ENCODE assay signal across 7 cellular contexts in the genomic region with DNA sequence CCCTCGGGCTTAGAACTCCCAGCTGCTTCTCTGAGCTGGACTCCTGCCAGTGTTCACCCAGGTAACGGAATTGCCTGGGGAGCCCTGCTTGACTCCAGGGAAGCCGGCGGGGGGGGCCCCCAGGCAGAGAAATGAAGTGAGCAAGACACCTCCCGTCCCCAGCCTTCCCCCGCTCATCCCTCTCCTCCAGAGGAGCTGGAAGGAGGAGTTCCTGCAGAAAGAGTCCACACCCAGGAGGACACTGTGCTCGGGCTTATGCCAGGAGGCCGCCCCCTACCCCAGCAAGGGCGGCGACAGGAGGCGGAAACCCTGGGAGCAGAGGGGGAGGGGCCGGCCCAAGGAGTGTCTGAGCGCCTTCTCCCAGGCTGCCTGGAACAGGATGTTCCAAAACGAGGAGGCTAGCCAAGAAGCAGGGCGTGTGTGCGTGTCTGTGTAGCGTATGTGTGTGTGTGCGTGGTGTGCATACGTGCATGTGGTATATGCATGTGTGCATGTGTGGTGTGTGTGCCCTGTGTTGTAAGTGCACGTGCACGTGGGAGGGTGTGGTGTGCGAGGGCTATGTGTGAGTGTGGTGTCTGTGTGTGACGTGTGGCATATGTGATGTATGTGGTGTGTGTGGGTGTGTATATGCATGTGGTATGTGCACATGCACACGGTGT.
A peak's percentile ranks its signal among the peaks of the same experiment; 100 is the strongest.
DNase-seq lines count a peak whose midpoint lies in the region; TF ChIP-seq lines count a peak whose summit lies in the region.

No MANE protein-coding gene starts in this region.

- H3K9me2 ChIP-seq in hepatocyte (replicated peaks; ENCODE audit: insufficient read depth), result no peaks in the 10 kb centered on the region

- H3K9me3 ChIP-seq in hepatocyte (ENCODE audit: low read depth), result no peaks in the 10 kb centered on the region
- H3K9me3 ChIP-seq in subcutaneous abdominal adipose tissue (ENCODE audit: control insufficient read depth in 5 of 5, low read length in 5 of 5), result no peaks in the 10 kb centered on the region

- intact Hi-C loops in activated T-helper 1 cell treated with anti-CD3 and anti-CD28 coated beads, Interleukin-12 subunit alpha, Interleukin-12 subunit beta, Interleukin-2, Interleukin-4 antibody, amounts not matched to agents 30 ng/mL and 10 ng/mL and 1 ng/mL, durations not matched to agents 14 hours and 24 hours and 36 hours (cut with micrococcal nuclease), result no loop called here

- peaks cover 2% of the 10 kb centered on the region for H3K27me3 Mint-ChIP-seq in activated T-helper 1 cell treated with anti-CD3 and anti-CD28 coated beads, Interleukin-12 subunit alpha, Interleukin-12 subunit beta, Interleukin-2, Interleukin-4 antibody, amounts not matched to agents 30 ng/mL and 10 ng/mL and 1 ng/mL, durations not matched to agents 14 hours and 24 hours and 36 hours (ENCODE audit: insufficient read depth)

- no peak for DNase-seq in activated T-helper 1 cell treated with anti-CD3 and anti-CD28 coated beads, Interleukin-12 subunit alpha, Interleukin-12 subunit beta, Interleukin-2, Interleukin-4 antibody, amounts not matched to agents 30 ng/mL and 10 ng/mL and 1 ng/mL, durations not matched to agents 14 hours and 24 hours and 36 hours (ENCODE audit: low spot score)
- DNase-seq in hepatocyte (ENCODE audit: low spot score) (peak; percentile 92), GDM1 (lab: John Stamatoyannopoulos, UW) (no peak), T1000 (lab: John Stamatoyannopoulos, UW) (no peak)
- no peak for DNase-seq in activated CD4-positive, CD25-positive, alpha-beta regulatory T cell treated with anti-CD3 and anti-CD28 coated beads, Interleukin-2, amount 50 U/mL, for 72 hours

- peak overlapping the region; percentile 65 for H3K4me2 ChIP-seq in hepatocyte

- no peaks in the 10 kb centered on the region for H3K36me3 Mint-ChIP-seq in activated T-helper 1 cell treated with anti-CD3 and anti-CD28 coated beads, Interleukin-12 subunit alpha, Interleukin-12 subunit beta, Interleukin-2, Interleukin-4 antibody, amounts not matched to agents 30 ng/mL and 10 ng/mL and 1 ng/mL, durations not matched to agents 14 hours and 24 hours and 36 hours (ENCODE audit: low read depth)

- H3K4me1 ChIP-seq in hepatocyte (ENCODE audit: insufficient read depth), result peaks cover 32% of the 10 kb centered on the region
- H3K4me1 ChIP-seq in subcutaneous abdominal adipose tissue (ENCODE audit: control insufficient read depth in 5 of 5, insufficient read depth in 5 of 5, low read length in 5 of 5), result peaks cover 6 to 19% (median 10%) of the 10 kb centered on the region in 5 donors

- peak overlapping the region; percentile 50 for H3K27ac Mint-ChIP-seq in activated T-helper 1 cell treated with anti-CD3 and anti-CD28 coated beads, Interleukin-12 subunit alpha, Interleukin-12 subunit beta, Interleukin-2, Interleukin-4 antibody, amounts not matched to agents 30 ng/mL and 10 ng/mL and 1 ng/mL, durations not matched to agents 14 hours and 24 hours and 36 hours

- H3K4me1 Mint-ChIP-seq in activated T-helper 1 cell treated with anti-CD3 and anti-CD28 coated beads, Interleukin-12 subunit alpha, Interleukin-12 subunit beta, Interleukin-2, Interleukin-4 antibody, amounts not matched to agents 30 ng/mL and 10 ng/mL and 1 ng/mL, durations not matched to agents 14 hours and 24 hours and 36 hours (ENCODE audit: low read depth), result peaks cover 11% of the 10 kb centered on the region

- H3K36me3 ChIP-seq in hepatocyte (replicated peaks; ENCODE audit: insufficient read depth, low read depth) (no peaks in the 10 kb centered on the region), subcutaneous abdominal adipose tissue (ENCODE audit: control insufficient read depth in 5 of 5, insufficient read depth in 5 of 5, low read length in 5 of 5) (no peaks in the 10 kb centered on the region)

- no peak for TF ChIP-seq CTCF in hepatocyte (IDR thresholded peaks at IDR 0.05; ENCODE audit: poor library complexity)

- TF ChIP-seq EP300 in Ishikawa (IDR thresholded peaks at IDR 0.05; ENCODE audit: borderline replicate concordance), result no peak

- no peak overlapping the region for H2AFZ ChIP-seq in hepatocyte

- H3K9ac ChIP-seq in subcutaneous abdominal adipose tissue (ENCODE audit: low read length in 5 of 5), result no peak overlapping the region

- H3K79me2 ChIP-seq in hepatocyte, result no peaks in the 10 kb centered on the region

- no peak; the same call in 1 of the 2 replicates for TF ChIP-seq RAD21 in Ishikawa (IDR thresholded peaks at IDR 0.05; ENCODE audit: low read depth)

- no peaks in the 10 kb centered on the region for H3K9me3 Mint-ChIP-seq in activated T-helper 1 cell treated with anti-CD3 and anti-CD28 coated beads, Interleukin-12 subunit alpha, Interleukin-12 subunit beta, Interleukin-2, Interleukin-4 antibody, amounts not matched to agents 30 ng/mL and 10 ng/mL and 1 ng/mL, durations not matched to agents 14 hours and 24 hours and 36 hours

- WGBS in hepatocyte (ENCODE audit: low lambda C conversion rate, missing lambda C conversion rate), result 38% methylated on average over 24 of the region's 24 CpGs

- H4K20me1 ChIP-seq in hepatocyte (ENCODE audit: insufficient read depth, poor library complexity, severe bottlenecking), result no peaks in the 10 kb centered on the region

- H3K27ac ChIP-seq in hepatocyte, result no peak overlapping the region
- no peak overlapping the region for H3K27ac ChIP-seq in subcutaneous abdominal adipose tissue (ENCODE audit: low read depth, low read length)

- H3K27me3 ChIP-seq in hepatocyte, result no peaks in the 10 kb centered on the region
- H3K27me3 ChIP-seq in subcutaneous abdominal adipose tissue (ENCODE audit: control insufficient read depth in 5 of 5, insufficient read depth in 4 of 5, low read length in 5 of 5), result no peaks in the 10 kb centered on the region

- H3K4me3 Mint-ChIP-seq in activated T-helper 1 cell treated with anti-CD3 and anti-CD28 coated beads, Interleukin-12 subunit alpha, Interleukin-12 subunit beta, Interleukin-2, Interleukin-4 antibody, amounts not matched to agents 30 ng/mL and 10 ng/mL and 1 ng/mL, durations not matched to agents 14 hours and 24 hours and 36 hours, result no peak overlapping the region

- no peak overlapping the region for H3K4me3 ChIP-seq in hepatocyte
- peak overlapping the region in 4 of 5 donors; percentile 8 to 67 (median 42) for H3K4me3 ChIP-seq in subcutaneous abdominal adipose tissue (ENCODE audit: low read depth in 1 of 5, low read length in 5 of 5)

TF ChIP-seq in Ishikawa, 13 proteins besides CTCF, POLR2A, EP300 and RAD21:
- TF ChIP-seq, protein P1, sequence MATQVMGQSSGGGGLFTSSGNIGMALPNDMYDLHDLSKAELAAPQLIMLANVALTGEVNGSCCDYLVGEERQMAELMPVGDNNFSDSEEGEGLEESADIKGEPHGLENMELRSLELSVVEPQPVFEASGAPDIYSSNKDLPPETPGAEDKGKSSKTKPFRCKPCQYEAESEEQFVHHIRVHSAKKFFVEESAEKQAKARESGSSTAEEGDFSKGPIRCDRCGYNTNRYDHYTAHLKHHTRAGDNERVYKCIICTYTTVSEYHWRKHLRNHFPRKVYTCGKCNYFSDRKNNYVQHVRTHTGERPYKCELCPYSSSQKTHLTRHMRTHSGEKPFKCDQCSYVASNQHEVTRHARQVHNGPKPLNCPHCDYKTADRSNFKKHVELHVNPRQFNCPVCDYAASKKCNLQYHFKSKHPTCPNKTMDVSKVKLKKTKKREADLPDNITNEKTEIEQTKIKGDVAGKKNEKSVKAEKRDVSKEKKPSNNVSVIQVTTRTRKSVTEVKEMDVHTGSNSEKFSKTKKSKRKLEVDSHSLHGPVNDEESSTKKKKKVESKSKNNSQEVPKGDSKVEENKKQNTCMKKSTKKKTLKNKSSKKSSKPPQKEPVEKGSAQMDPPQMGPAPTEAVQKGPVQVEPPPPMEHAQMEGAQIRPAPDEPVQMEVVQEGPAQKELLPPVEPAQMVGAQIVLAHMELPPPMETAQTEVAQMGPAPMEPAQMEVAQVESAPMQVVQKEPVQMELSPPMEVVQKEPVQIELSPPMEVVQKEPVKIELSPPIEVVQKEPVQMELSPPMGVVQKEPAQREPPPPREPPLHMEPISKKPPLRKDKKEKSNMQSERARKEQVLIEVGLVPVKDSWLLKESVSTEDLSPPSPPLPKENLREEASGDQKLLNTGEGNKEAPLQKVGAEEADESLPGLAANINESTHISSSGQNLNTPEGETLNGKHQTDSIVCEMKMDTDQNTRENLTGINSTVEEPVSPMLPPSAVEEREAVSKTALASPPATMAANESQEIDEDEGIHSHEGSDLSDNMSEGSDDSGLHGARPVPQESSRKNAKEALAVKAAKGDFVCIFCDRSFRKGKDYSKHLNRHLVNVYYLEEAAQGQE (IDR thresholded peaks at IDR 0.05; ENCODE audit: low read depth), result no peak
- peak; percentile 60 for TF ChIP-seq NFIC (IDR thresholded peaks at IDR 0.05)
- TF ChIP-seq, protein P2, sequence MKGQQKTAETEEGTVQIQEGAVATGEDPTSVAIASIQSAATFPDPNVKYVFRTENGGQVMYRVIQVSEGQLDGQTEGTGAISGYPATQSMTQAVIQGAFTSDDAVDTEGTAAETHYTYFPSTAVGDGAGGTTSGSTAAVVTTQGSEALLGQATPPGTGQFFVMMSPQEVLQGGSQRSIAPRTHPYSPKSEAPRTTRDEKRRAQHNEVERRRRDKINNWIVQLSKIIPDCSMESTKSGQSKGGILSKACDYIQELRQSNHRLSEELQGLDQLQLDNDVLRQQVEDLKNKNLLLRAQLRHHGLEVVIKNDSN (IDR thresholded peaks at IDR 0.05), result no peak
- no peak for TF ChIP-seq TEAD4 (IDR thresholded peaks at IDR 0.05)
- peak; percentile 28; the same call in 1 of the 2 replicates for TF ChIP-seq TCF12 (IDR thresholded peaks at IDR 0.05; ENCODE audit: low read depth)
- TF ChIP-seq, protein P3, sequence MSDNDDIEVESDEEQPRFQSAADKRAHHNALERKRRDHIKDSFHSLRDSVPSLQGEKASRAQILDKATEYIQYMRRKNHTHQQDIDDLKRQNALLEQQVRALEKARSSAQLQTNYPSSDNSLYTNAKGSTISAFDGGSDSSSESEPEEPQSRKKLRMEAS (IDR thresholded peaks at IDR 0.05), result peak; percentile 38; the same call in 1 of the 2 replicates
- no peak for TF ChIP-seq FOXM1 (IDR thresholded peaks at IDR 0.05; ENCODE audit: borderline replicate concordance, low read depth)
- no peak for TF ChIP-seq EGR1 (IDR thresholded peaks at IDR 0.05)
- no peak for TF ChIP-seq CREB1 (IDR thresholded peaks at IDR 0.05; ENCODE audit: low read depth)
- no peak for TF ChIP-seq CEBPB (IDR thresholded peaks at IDR 0.05)
- TF ChIP-seq TAF1 (IDR thresholded peaks at IDR 0.05; ENCODE audit: low read depth), result no peak
- TF ChIP-seq ZBTB7A (IDR thresholded peaks at IDR 0.05; ENCODE audit: low read depth), result no peak
- no peak for TF ChIP-seq YY1 (IDR thresholded peaks at IDR 0.05; ENCODE audit: low read depth)
